Comparison of ENCODE assay signal across 8 cellular contexts in genomic region chr11:9574556-9574805, GRCh38. TPM values are rescaled to one million over a fixed set of nuclear protein-coding genes. Genes with fewer than 3 reads are reported as not detected.
DNase-seq lines count a peak whose midpoint lies in the region; ATAC-seq and TF ChIP-seq lines count a peak whose summit lies in the region.

No MANE protein-coding gene starts in this region.

- intact Hi-C loops in aorta (cut with DNase I), result loop anchor here in 1 of 2 donors (5.0 kb wide), 1 partner anchor 47 kb away; no protein-coding TSS in a partner anchor

- peaks cover 5% of the 10 kb centered on the region for H3K4me1 ChIP-seq in CD8-positive, alpha-beta memory T cell (ENCODE audit: insufficient read depth, low read length)
- H3K4me1 ChIP-seq in NT2/D1 (ENCODE audit: insufficient read depth, insufficient read length) (peaks cover 3% of the 10 kb centered on the region), aorta (ENCODE audit: control insufficient read depth in 1 of 2, insufficient read depth in 2 of 2, low read length in 2 of 2) (no peaks in the 10 kb centered on the region)

- CTCF ChIA-PET in CD8-positive, alpha-beta memory T cell (lab: Charles Lee), result interaction anchor here (1.6 to 8.4 kb wide), 2 partner anchors 37 to 40 kb away, joined by 11 to 63 read pairs; no protein-coding TSS in a partner anchor

- DNase-seq in CD8-positive, alpha-beta memory T cell, result peak in 3 of 5 donors; percentile 1 to 16 (median 10)
- DNase-seq in NT2/D1 (ENCODE audit: low read depth, low spot score) (no peak), chondrocyte (ENCODE audit: low spot score) (no peak), mesothelial cell of epicardium (ENCODE audit: low spot score in 2 of 2, unreplicated experiment in 2 of 2) (no peak), aorta (peak in 1 of 2 donors; percentile 82), AG08396 (ENCODE audit: low spot score) (no peak), NCI-H1417 treated with DMSO at 0.1 percent for 48 hours (lab: John Stamatoyannopoulos, UW) (no peak)

- peak overlapping the region; percentile 81 to 96 (median 84) for H3K4me3 Mint-ChIP-seq in CD8-positive, alpha-beta memory T cell
- H3K4me3 Mint-ChIP-seq in chondrocyte (ENCODE audit: unreplicated experiment) (peak overlapping the region; percentile 88), mesothelial cell of epicardium (peak overlapping the region; percentile 93)

- peaks cover 40 to 46% (median 43%) of the 10 kb centered on the region in 3 donors for H3K4me1 Mint-ChIP-seq in CD8-positive, alpha-beta memory T cell
- H3K4me1 Mint-ChIP-seq in chondrocyte (ENCODE audit: low read depth) (peaks cover 63% of the 10 kb centered on the region), mesothelial cell of epicardium (peaks cover 54% of the 10 kb centered on the region)

- no peaks in the 10 kb centered on the region for H3K27me3 Mint-ChIP-seq in CD8-positive, alpha-beta memory T cell
- H3K27me3 Mint-ChIP-seq in chondrocyte (ENCODE audit: low read depth) (no peaks in the 10 kb centered on the region), mesothelial cell of epicardium (ENCODE audit: low read depth) (no peaks in the 10 kb centered on the region)

- POLR2A ChIA-PET in CD8-positive, alpha-beta memory T cell (lab: Charles Lee), result interaction anchor here (1.0 to 1.9 kb wide), 2 partner anchors 114 to 1284 kb away, joined by 5 to 12 read pairs; partner anchors contain the start of gene ZNF143

- peak overlapping the region in 7 of 8 donors; percentile 64 to 97 (median 91) for H3K27ac Mint-ChIP-seq in CD8-positive, alpha-beta memory T cell
- H3K27ac Mint-ChIP-seq in chondrocyte (ENCODE audit: unreplicated experiment) (peak overlapping the region; percentile 82), mesothelial cell of epicardium (peak overlapping the region; percentile 96)

- TF ChIP-seq CTCF in chondrocyte (IDR thresholded peaks at IDR 0.05) (no peak), mesothelial cell of epicardium (IDR thresholded peaks at IDR 0.05; ENCODE audit: unreplicated experiment) (no peak)

- no peaks in the 10 kb centered on the region for H3K36me3 ChIP-seq in CD8-positive, alpha-beta memory T cell (ENCODE audit: insufficient read depth, low read length)
- H3K36me3 ChIP-seq in NT2/D1 (ENCODE audit: insufficient read depth, insufficient read length, low read length), result peaks cover 50% of the 10 kb centered on the region
- no peaks in the 10 kb centered on the region for H3K36me3 ChIP-seq in aorta (ENCODE audit: control insufficient read depth in 1 of 2, insufficient read depth in 2 of 2, low read length in 1 of 2)

- no peaks in the 10 kb centered on the region for H3K9me3 ChIP-seq in CD8-positive, alpha-beta memory T cell (ENCODE audit: low read length)
- no peaks in the 10 kb centered on the region for H3K9me3 ChIP-seq in NT2/D1 (ENCODE audit: insufficient read depth, low read length)
- no peaks in the 10 kb centered on the region for H3K9me3 ChIP-seq in aorta (ENCODE audit: control insufficient read depth, low read length)

- H3K9ac ChIP-seq in NT2/D1 (ENCODE audit: insufficient read length, low read depth), result peak overlapping the region; percentile 98

- H3K9me3 Mint-ChIP-seq in CD8-positive, alpha-beta memory T cell, result no peaks in the 10 kb centered on the region
- H3K9me3 Mint-ChIP-seq in chondrocyte (ENCODE audit: low read depth) (no peaks in the 10 kb centered on the region), mesothelial cell of epicardium (no peaks in the 10 kb centered on the region)

- 0% methylated on average over 22 of the region's 22 CpGs for WGBS in aorta, 2 donors

- H3K27ac ChIP-seq in CD8-positive, alpha-beta memory T cell (ENCODE audit: low read depth, low read length), result peak overlapping the region; percentile 69
- H3K27ac ChIP-seq in aorta (ENCODE audit: low read depth in 1 of 2, low read length in 2 of 2), result peak overlapping the region; percentile 37 to 90

- peak overlapping the region; percentile 48 for H3K4me3 ChIP-seq in CD8-positive, alpha-beta memory T cell (ENCODE audit: low read length)
- peak overlapping the region; percentile 95 for H3K4me3 ChIP-seq in NT2/D1 (ENCODE audit: insufficient read length, low read depth)
- peak overlapping the region; percentile 73 to 98 for H3K4me3 ChIP-seq in aorta (ENCODE audit: low read length in 2 of 2)

- peaks cover 0 to 11% (median 1%) of the 10 kb centered on the region in 3 donors for H3K36me3 Mint-ChIP-seq in CD8-positive, alpha-beta memory T cell
- peaks cover under 1% of the 10 kb centered on the region for H3K36me3 Mint-ChIP-seq in chondrocyte (ENCODE audit: low read depth)
- H3K36me3 Mint-ChIP-seq in mesothelial cell of epicardium, result peaks cover 5% of the 10 kb centered on the region

- ATAC-seq in aorta (ENCODE audit: low FRiP score), result no peak
- no peak for ATAC-seq in HG03460 (IDR thresholded peaks at IDR 0.05; ENCODE audit: unreplicated experiment)

- no peaks in the 10 kb centered on the region for H3K27me3 ChIP-seq in CD8-positive, alpha-beta memory T cell (ENCODE audit: insufficient read depth, low read length, poor library complexity, severe bottlenecking)
- H3K27me3 ChIP-seq in NT2/D1 (ENCODE audit: insufficient read depth, insufficient read length) (no peaks in the 10 kb centered on the region), aorta (ENCODE audit: control insufficient read depth in 1 of 2, insufficient read depth in 2 of 2, low read length in 1 of 2) (no peaks in the 10 kb centered on the region)

RNA-seq across cellular contexts. Expression of gene WEE1, which starts 1.0 kb away (rescaled TPM):
- 10 to 100 TPM; 46.9 to 49.8 TPM for total RNA-seq in CD8-positive, alpha-beta memory T cell
- 8.1 TPM for polyA plus RNA-seq in CD8-positive, alpha-beta memory T cell
- total RNA-seq in chondrocyte, result 17.8 to 31.2 TPM (median 17.8 TPM) in 3 replicates
- 64.7 to 67.2 TPM (median 66.4 TPM) in 3 replicates for total RNA-seq in mesothelial cell of epicardium
- 10 to 100 TPM; 19.5 to 41.3 TPM for total RNA-seq in aorta
- polyA plus RNA-seq in aorta, result 10 to 100 TPM in 1 of 2 donors, 1 to 10 TPM in 1; 9.3 to 28.9 TPM

Comparison
In these comparisons a context has a peak if more than half of its experiments do, and no peak if none do; other contexts are left out.
1. DNase-seq: peak in CD8-positive, alpha-beta memory T cell (3 of 5); none in NT2/D1 (single experiment), chondrocyte (single experiment), mesothelial cell of epicardium (0 of 2), AG08396 (single experiment) and NCI-H1417 treated with DMSO at 0.1 percent for 48 hours (single experiment).
2. Peak in every context shown above with its lines, with median percentiles within 50 percentile points of each other: H3K4me3 ChIP-seq, H3K27ac Mint-ChIP-seq and H3K4me3 Mint-ChIP-seq.